ENCODE assay signal across 8 cellular contexts in the genomic region with DNA sequence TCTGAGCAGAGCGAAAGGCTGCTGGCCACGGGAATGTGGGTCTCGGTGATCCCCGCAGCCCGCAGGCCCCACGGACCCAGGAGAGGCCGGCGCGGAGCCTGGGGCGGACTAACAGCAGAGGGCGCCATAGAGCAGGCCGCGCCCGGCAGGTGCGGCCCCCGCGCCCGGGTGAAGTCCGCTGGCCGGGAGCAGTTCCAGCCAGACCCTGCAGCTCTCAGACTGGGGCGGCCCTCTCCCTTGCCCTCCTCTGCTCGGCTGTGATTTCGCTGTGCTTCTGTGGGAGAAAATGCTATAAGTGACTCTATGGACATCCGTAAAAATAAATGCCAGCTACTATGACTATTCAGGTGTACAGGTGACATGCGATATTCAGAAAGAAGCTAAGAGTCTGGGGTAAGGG. TPM values are rescaled to one million over a fixed set of nuclear protein-coding genes. Genes with fewer than 3 reads are reported as not detected.
DNase-seq lines count a peak whose midpoint lies in the region; ATAC-seq and TF ChIP-seq lines count a peak whose summit lies in the region.

No MANE protein-coding gene starts in this region.

- no peak for TF ChIP-seq POLR2A in sigmoid colon (IDR thresholded peaks at IDR 0.05)

- CTCF ChIA-PET in GM10248 (lab: Yijun Ruan, JAX), result interaction anchor here (0.6 to 13.3 kb wide), 47 partner anchors 8 to 969 kb away, joined by 3 to 404 read pairs (median 5); partner anchors contain the start of genes CDX2 and URAD

- H3K27me3 ChIP-seq in cardiac muscle cell, result peaks cover 96% of the 10 kb centered on the region
- H3K27me3 ChIP-seq in sigmoid colon, result peaks cover 0 to 64% (median 18%) of the 10 kb centered on the region in 3 donors

- peak; percentile 54 for ATAC-seq in HG02870 (IDR thresholded peaks at IDR 0.05; ENCODE audit: unreplicated experiment)
- ATAC-seq in HG03442 (IDR thresholded peaks at IDR 0.05; ENCODE audit: unreplicated experiment), result no peak
- ATAC-seq in GM19395 (IDR thresholded peaks at IDR 0.05; ENCODE audit: unreplicated experiment), result no peak

- H3K36me3 ChIP-seq in cardiac muscle cell (no peaks in the 10 kb centered on the region), sigmoid colon (no peaks in the 10 kb centered on the region)

- H3K4me3 ChIP-seq in cardiac muscle cell, result no peak overlapping the region
- peak overlapping the region in 1 of 4 donors; percentile 18 for H3K4me3 ChIP-seq in sigmoid colon

- WGBS in sigmoid colon, 2 donors, result 2 to 3% methylated on average over 25 of the region's 25 CpGs

- TF ChIP-seq CTCF in GM10248 (IDR thresholded peaks at IDR 0.05; ENCODE audit: control extremely low read depth, extremely low read depth, low read depth, missing control alignments), result peak; percentile 80
- TF ChIP-seq CTCF in cardiac muscle cell (IDR thresholded peaks at IDR 0.05; ENCODE audit: low read depth, low read length), result peak; percentile 95
- peak; percentile 36 to 95 (median 78) for TF ChIP-seq CTCF in sigmoid colon (IDR thresholded peaks at IDR 0.05)

- H3K9me3 ChIP-seq in cardiac muscle cell (ENCODE audit: low read depth) (no peaks in the 10 kb centered on the region), sigmoid colon (no peaks in the 10 kb centered on the region)

- no peak overlapping the region for H3K27ac ChIP-seq in cardiac muscle cell
- no peak overlapping the region for H3K27ac ChIP-seq in sigmoid colon

- TF ChIP-seq EP300 in sigmoid colon (IDR thresholded peaks at IDR 0.05), result no peak

- no peaks in the 10 kb centered on the region for H3K4me1 ChIP-seq in cardiac muscle cell (ENCODE audit: low read depth)
- peaks cover 0 to 15% (median 6%) of the 10 kb centered on the region in 4 donors for H3K4me1 ChIP-seq in sigmoid colon

- intact Hi-C loops in sigmoid colon (cut with DNase I), result no loop called here

- POLR2A ChIA-PET in GM10248 (lab: Yijun Ruan, JAX), result interaction anchor here (1.1 kb wide), 1 partner anchor 123 kb away, joined by 3 read pairs; no protein-coding TSS in a partner anchor

- DNase-seq in GM10248 (ENCODE audit: extremely low spot score) (peak; percentile 84), SHP77 (lab: John Stamatoyannopoulos, UW) (peak; percentile 40 to 73), cardiac muscle cell (ENCODE audit: low read depth in 1 of 2, low spot score in 1 of 2) (peak; percentile 51 to 80), sigmoid colon (peak; percentile 62)
- peak; percentile 22 to 50 (median 25) for DNase-seq in activated naive CD4-positive, alpha-beta T cell (lab: John Stamatoyannopoulos, UW)

RNA-seq across cellular contexts. Expression of gene GSX1, which starts 37.7 kb away (rescaled TPM):
- total RNA-seq in cardiac muscle cell, result not detected in 2 replicates
- not detected in 2 replicates for polyA plus RNA-seq in cardiac muscle cell
- total RNA-seq in sigmoid colon, result not detected
- not detected for polyA plus RNA-seq in sigmoid colon

Comparison
In these comparisons a context has a peak if more than half of its experiments do, and no peak if none do; other contexts are left out.
1. DNase-seq: peak in every context shown above with its lines; median percentile 84 in GM10248; 66 in cardiac muscle cell; 62 in sigmoid colon; 56 in SHP77; 25 in activated naive CD4-positive, alpha-beta T cell.